ENCODE assay signal across 1 cellular context in the genomic region with DNA sequence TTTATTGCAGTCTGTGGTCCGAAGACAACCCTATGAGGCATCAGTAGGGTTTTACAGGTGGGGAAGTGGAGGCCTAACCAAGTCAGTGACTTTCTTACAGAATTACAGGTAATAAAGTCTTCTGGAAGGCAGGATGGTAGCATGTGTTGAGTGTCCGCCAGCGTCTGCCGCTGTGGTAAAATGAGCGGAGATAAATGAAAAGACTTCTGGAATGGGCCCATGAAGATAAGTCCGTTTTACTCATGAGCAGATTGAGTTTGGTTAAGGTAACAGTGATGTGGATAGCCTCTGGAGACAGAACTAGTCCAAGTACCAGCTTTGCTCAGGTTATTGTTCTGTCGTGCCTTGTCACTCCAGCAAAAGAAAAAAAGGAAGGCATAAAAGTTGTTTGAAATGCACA.
TF ChIP-seq lines count a peak whose summit lies in the region.

No MANE protein-coding gene starts in this region.

TF ChIP-seq in K562, 482 proteins besides CTCF, POLR2A, EP300 and RAD21 (continued from another document):
- TF ChIP-seq MTA3 (IDR thresholded peaks at IDR 0.05; ENCODE audit: borderline replicate concordance) (0 out of 2 replicates have a peak, but pooled peaks have one; percentile 20), HDAC8 (tag; IDR thresholded peaks at IDR 0.05) (no peak), SP1 (CRISPR knock-in tag; IDR thresholded peaks at IDR 0.05) (0 out of 2 replicates have a peak, but pooled peaks have one; percentile 25), HNRNPH1 (optimal IDR thresholded peaks at IDR 0.05; ENCODE audit: low read depth, low read length) (no peak), CTBP1 (IDR thresholded peaks at IDR 0.05; ENCODE audit: borderline replicate concordance) (peak; percentile 22; the same call in 1 of the 2 replicates), NFATC3 (IDR thresholded peaks at IDR 0.05) (no peak), TAL1 (IDR thresholded peaks at IDR 0.05) (0 out of 2 replicates have a peak, but pooled peaks have one; percentile 4), GATAD2B (IDR thresholded peaks at IDR 0.05; ENCODE audit: borderline replicate concordance) (no peak), BCL6 (CRISPR knock-in tag; IDR thresholded peaks at IDR 0.05) (no peak), CBFA2T3 (IDR thresholded peaks at IDR 0.05) (peak; percentile 49), TCF3 (CRISPR knock-in tag; IDR thresholded peaks at IDR 0.05) (peak; percentile 44; the same call in 1 of the 2 replicates), RCOR1 (IDR thresholded peaks at IDR 0.05; ENCODE audit: borderline replicate concordance in 1 of 2, low read depth in 2 of 2, low read length in 2 of 2) (0 out of 4 replicates have a peak, but pooled peaks of 1 of the 2 experiments have one; percentile 41), CXXC5 (CRISPR knock-in tag; IDR thresholded peaks at IDR 0.05) (0 out of 2 replicates have a peak, but pooled peaks have one; percentile 7), RBBP5 (IDR thresholded peaks at IDR 0.05; ENCODE audit: borderline replicate concordance, insufficient read depth, low read length, poor library complexity, severe bottlenecking) (no peak), CBFA2T2 (conservative IDR thresholded peaks at IDR 0.05) (peak; percentile 39; the same call in 1 of the 2 replicates), ERF (CRISPR knock-in tag; IDR thresholded peaks at IDR 0.05) (no peak), STAT5B (CRISPR knock-in tag; IDR thresholded peaks at IDR 0.05) (no peak), HNRNPL (IDR thresholded peaks at IDR 0.05; ENCODE audit: low read depth, low read length) (no peak), RBM17 (IDR thresholded peaks at IDR 0.05; ENCODE audit: borderline replicate concordance, low read depth, low read length) (no peak), ZNF780A (CRISPR knock-in tag; IDR thresholded peaks at IDR 0.05) (no peak), HDGF (IDR thresholded peaks at IDR 0.05) (peak; percentile 58; the same call in 1 of the 2 replicates)
- TF ChIP-seq, protein P1, sequence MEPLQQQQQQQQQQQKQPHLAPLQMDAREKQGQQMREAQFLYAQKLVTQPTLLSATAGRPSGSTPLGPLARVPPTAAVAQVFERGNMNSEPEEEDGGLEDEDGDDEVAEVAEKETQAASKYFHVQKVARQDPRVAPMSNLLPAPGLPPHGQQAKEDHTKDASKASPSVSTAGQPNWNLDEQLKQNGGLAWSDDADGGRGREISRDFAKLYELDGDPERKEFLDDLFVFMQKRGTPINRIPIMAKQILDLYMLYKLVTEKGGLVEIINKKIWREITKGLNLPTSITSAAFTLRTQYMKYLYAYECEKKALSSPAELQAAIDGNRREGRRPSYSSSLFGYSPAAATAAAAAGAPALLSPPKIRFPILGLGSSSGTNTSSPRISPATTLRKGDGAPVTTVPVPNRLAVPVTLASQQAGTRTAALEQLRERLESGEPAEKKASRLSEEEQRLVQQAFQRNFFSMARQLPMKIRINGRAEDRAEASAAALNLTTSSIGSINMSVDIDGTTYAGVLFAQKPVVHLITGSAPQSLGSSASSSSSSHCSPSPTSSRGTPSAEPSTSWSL (CRISPR knock-in tag; IDR thresholded peaks at IDR 0.05; ENCODE audit: borderline replicate concordance) = no peak
- TF ChIP-seq, protein P2, sequence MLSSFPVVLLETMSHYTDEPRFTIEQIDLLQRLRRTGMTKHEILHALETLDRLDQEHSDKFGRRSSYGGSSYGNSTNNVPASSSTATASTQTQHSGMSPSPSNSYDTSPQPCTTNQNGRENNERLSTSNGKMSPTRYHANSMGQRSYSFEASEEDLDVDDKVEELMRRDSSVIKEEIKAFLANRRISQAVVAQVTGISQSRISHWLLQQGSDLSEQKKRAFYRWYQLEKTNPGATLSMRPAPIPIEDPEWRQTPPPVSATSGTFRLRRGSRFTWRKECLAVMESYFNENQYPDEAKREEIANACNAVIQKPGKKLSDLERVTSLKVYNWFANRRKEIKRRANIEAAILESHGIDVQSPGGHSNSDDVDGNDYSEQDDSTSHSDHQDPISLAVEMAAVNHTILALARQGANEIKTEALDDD (IDR thresholded peaks at IDR 0.05) = peak; percentile 94
- TF ChIP-seq, protein P3, sequence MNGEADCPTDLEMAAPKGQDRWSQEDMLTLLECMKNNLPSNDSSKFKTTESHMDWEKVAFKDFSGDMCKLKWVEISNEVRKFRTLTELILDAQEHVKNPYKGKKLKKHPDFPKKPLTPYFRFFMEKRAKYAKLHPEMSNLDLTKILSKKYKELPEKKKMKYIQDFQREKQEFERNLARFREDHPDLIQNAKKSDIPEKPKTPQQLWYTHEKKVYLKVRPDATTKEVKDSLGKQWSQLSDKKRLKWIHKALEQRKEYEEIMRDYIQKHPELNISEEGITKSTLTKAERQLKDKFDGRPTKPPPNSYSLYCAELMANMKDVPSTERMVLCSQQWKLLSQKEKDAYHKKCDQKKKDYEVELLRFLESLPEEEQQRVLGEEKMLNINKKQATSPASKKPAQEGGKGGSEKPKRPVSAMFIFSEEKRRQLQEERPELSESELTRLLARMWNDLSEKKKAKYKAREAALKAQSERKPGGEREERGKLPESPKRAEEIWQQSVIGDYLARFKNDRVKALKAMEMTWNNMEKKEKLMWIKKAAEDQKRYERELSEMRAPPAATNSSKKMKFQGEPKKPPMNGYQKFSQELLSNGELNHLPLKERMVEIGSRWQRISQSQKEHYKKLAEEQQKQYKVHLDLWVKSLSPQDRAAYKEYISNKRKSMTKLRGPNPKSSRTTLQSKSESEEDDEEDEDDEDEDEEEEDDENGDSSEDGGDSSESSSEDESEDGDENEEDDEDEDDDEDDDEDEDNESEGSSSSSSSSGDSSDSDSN (IDR thresholded peaks at IDR 0.05; ENCODE audit: borderline replicate concordance in 1 of 2, low read depth in 2 of 2, low read length in 2 of 2) = 0 out of 4 replicates have a peak, but pooled peaks of 1 of the 2 experiments have one; percentile 13
- TF ChIP-seq, protein P4, sequence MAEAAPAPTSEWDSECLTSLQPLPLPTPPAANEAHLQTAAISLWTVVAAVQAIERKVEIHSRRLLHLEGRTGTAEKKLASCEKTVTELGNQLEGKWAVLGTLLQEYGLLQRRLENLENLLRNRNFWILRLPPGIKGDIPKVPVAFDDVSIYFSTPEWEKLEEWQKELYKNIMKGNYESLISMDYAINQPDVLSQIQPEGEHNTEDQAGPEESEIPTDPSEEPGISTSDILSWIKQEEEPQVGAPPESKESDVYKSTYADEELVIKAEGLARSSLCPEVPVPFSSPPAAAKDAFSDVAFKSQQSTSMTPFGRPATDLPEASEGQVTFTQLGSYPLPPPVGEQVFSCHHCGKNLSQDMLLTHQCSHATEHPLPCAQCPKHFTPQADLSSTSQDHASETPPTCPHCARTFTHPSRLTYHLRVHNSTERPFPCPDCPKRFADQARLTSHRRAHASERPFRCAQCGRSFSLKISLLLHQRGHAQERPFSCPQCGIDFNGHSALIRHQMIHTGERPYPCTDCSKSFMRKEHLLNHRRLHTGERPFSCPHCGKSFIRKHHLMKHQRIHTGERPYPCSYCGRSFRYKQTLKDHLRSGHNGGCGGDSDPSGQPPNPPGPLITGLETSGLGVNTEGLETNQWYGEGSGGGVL (CRISPR knock-in tag; IDR thresholded peaks at IDR 0.05) = no peak
